ENCODE assay signal across 1 cellular context in the genomic region with DNA sequence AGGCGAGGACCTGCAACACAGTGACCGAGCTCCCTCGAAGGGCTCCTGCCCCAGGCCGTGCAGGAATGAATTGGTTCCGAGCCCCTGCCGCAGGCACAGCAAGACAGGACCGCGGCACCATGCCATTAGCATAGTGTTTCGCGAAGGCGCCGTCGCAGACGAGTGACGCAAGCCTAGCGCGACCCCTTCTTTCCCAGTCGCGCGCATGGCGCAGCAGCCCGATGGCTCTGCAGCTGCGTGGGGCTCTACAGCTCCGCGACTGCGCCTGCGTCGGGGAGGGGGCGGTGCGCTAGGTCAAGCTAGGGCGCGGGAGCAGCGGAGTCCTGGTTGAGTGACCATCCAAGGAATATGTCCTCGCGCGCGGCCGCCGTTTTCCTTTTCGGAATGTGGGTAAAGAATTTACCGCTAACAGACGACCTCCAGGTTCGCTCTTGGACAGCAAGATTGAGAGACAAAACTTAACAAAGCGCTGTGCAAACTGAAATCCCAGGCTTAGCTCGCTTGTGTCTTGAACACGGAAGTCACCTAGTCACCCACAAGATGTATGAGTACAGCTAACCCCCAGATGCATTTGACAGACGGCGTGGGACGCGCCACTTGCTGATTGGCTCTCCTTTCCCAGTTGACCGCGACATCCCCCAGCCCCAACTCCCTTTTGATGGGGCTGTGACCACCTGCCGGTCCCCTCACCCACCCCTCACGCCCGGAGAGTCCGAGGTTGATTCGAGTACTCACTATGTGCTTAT.
TF ChIP-seq lines count a peak whose summit lies in the region.

A gene (minus strand): TSS at position 164 of the 746 bp plus-strand sequence. CDS start 32 bp downstream, at position 132.

TF ChIP-seq in SK-N-SH, 30 proteins besides CTCF, POLR2A, EP300 and RAD21 (continued from another document):
- TF ChIP-seq, protein P1, sequence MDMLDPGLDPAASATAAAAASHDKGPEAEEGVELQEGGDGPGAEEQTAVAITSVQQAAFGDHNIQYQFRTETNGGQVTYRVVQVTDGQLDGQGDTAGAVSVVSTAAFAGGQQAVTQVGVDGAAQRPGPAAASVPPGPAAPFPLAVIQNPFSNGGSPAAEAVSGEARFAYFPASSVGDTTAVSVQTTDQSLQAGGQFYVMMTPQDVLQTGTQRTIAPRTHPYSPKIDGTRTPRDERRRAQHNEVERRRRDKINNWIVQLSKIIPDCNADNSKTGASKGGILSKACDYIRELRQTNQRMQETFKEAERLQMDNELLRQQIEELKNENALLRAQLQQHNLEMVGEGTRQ (IDR thresholded peaks at IDR 0.05; ENCODE audit: borderline replicate concordance, low read depth, low read length), result no peak
- TF ChIP-seq, protein P2, sequence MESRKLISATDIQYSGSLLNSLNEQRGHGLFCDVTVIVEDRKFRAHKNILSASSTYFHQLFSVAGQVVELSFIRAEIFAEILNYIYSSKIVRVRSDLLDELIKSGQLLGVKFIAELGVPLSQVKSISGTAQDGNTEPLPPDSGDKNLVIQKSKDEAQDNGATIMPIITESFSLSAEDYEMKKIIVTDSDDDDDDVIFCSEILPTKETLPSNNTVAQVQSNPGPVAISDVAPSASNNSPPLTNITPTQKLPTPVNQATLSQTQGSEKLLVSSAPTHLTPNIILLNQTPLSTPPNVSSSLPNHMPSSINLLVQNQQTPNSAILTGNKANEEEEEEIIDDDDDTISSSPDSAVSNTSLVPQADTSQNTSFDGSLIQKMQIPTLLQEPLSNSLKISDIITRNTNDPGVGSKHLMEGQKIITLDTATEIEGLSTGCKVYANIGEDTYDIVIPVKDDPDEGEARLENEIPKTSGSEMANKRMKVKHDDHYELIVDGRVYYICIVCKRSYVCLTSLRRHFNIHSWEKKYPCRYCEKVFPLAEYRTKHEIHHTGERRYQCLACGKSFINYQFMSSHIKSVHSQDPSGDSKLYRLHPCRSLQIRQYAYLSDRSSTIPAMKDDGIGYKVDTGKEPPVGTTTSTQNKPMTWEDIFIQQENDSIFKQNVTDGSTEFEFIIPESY (IDR thresholded peaks at IDR 0.05; ENCODE audit: borderline replicate concordance, low read depth), result 0 out of 2 replicates have a peak, but pooled peaks have one; percentile 41
- TF ChIP-seq FOSL2 (IDR thresholded peaks at IDR 0.05; ENCODE audit: borderline replicate concordance, low read depth) (no peak; the same call in 1 of the 2 replicates), GATA2 (CRISPR knock-in tag; IDR thresholded peaks at IDR 0.05) (no peak), JUND (IDR thresholded peaks at IDR 0.05) (no peak), FOXJ3 (CRISPR knock-in tag; IDR thresholded peaks at IDR 0.05) (peak; percentile 44; the same call in 1 of the 2 replicates), CHD2 (IDR thresholded peaks at IDR 0.05; ENCODE audit: low read length, partially characterized antibody) (peak; percentile 87), YY1 (IDR thresholded peaks at IDR 0.05; ENCODE audit: low read depth) (peak; percentile 86), MXI1 (IDR thresholded peaks at IDR 0.05; ENCODE audit: low read depth, low read length) (peak; percentile 98), ELF1 (IDR thresholded peaks at IDR 0.05) (peak; percentile 77), EZH2phosphoT487 (IDR thresholded peaks at IDR 0.05; ENCODE audit: borderline replicate concordance, low read depth) (no peak), TAF1 (IDR thresholded peaks at IDR 0.05; ENCODE audit: borderline replicate concordance, low read depth, low read length) (peak; percentile 92), RFX5 (IDR thresholded peaks at IDR 0.05; ENCODE audit: low read length) (no peak; the same call in 1 of the 2 replicates), RCOR1 (IDR thresholded peaks at IDR 0.05; ENCODE audit: low read length) (peak; percentile 47; the same call in 1 of the 2 replicates), NRF1 (IDR thresholded peaks at IDR 0.05; ENCODE audit: low read depth, low read length) (peak; percentile 97)
- TF ChIP-seq, protein P3, sequence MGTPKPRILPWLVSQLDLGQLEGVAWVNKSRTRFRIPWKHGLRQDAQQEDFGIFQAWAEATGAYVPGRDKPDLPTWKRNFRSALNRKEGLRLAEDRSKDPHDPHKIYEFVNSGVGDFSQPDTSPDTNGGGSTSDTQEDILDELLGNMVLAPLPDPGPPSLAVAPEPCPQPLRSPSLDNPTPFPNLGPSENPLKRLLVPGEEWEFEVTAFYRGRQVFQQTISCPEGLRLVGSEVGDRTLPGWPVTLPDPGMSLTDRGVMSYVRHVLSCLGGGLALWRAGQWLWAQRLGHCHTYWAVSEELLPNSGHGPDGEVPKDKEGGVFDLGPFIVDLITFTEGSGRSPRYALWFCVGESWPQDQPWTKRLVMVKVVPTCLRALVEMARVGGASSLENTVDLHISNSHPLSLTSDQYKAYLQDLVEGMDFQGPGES (IDR thresholded peaks at IDR 0.05; ENCODE audit: low read depth, low read length), result no peak
- TF ChIP-seq, protein P4, sequence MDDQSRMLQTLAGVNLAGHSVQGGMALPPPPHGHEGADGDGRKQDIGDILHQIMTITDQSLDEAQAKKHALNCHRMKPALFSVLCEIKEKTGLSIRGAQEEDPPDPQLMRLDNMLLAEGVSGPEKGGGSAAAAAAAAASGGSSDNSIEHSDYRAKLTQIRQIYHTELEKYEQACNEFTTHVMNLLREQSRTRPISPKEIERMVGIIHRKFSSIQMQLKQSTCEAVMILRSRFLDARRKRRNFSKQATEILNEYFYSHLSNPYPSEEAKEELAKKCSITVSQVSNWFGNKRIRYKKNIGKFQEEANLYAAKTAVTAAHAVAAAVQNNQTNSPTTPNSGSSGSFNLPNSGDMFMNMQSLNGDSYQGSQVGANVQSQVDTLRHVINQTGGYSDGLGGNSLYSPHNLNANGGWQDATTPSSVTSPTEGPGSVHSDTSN (IDR thresholded peaks at IDR 0.05), result 0 out of 2 replicates have a peak, but pooled peaks have one; percentile 25
- TF ChIP-seq, protein P5, sequence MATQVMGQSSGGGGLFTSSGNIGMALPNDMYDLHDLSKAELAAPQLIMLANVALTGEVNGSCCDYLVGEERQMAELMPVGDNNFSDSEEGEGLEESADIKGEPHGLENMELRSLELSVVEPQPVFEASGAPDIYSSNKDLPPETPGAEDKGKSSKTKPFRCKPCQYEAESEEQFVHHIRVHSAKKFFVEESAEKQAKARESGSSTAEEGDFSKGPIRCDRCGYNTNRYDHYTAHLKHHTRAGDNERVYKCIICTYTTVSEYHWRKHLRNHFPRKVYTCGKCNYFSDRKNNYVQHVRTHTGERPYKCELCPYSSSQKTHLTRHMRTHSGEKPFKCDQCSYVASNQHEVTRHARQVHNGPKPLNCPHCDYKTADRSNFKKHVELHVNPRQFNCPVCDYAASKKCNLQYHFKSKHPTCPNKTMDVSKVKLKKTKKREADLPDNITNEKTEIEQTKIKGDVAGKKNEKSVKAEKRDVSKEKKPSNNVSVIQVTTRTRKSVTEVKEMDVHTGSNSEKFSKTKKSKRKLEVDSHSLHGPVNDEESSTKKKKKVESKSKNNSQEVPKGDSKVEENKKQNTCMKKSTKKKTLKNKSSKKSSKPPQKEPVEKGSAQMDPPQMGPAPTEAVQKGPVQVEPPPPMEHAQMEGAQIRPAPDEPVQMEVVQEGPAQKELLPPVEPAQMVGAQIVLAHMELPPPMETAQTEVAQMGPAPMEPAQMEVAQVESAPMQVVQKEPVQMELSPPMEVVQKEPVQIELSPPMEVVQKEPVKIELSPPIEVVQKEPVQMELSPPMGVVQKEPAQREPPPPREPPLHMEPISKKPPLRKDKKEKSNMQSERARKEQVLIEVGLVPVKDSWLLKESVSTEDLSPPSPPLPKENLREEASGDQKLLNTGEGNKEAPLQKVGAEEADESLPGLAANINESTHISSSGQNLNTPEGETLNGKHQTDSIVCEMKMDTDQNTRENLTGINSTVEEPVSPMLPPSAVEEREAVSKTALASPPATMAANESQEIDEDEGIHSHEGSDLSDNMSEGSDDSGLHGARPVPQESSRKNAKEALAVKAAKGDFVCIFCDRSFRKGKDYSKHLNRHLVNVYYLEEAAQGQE (IDR thresholded peaks at IDR 0.05; ENCODE audit: low read depth, low read length), result peak; percentile 58
